ENCODE assay signal across 20 cellular contexts in the genomic region with DNA sequence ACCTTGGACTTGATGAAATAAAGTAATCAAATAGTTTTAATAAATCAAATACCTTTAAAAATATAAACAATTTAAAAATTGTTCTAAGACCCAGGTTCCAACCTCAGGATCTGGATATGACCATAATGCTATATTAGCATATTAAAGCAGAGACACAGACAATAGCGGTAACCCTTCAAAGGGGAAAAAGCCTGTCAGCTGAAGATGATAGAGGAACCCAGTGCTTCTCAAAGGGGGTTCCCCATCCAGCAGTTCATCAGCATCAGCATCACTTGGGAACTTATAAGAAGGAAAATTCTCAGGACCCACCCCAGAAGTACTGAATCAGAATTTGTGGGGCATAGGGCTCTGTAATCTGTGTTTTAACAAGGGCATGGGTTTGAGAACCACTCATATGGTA.
DNase-seq lines count a peak whose midpoint lies in the region; ATAC-seq and FAIRE-seq lines count a peak whose summit lies in the region.
"Had no signal": no experiment of that assay in that cellular context is flagged by ENCODE, and none has a peak within 500 bp of the region (broad histone marks: within the 10 kb centered on the region; RNA-seq: fewer than 3 reads in every experiment).

No MANE protein-coding gene starts in this region.

- no peaks in the 10 kb centered on the region for H3K36me3 Mint-ChIP-seq in activated T-cell treated with anti-CD3 and anti-CD28 coated beads, Interleukin-2, amount 50 U/mL, for 72 hours (ENCODE audit: insufficient read depth in 2 of 2)
- H3K36me3 Mint-ChIP-seq in activated T-cell treated with anti-CD3 and anti-CD28 coated beads, Interleukin-2, amount 50 U/mL, for 24 hours (ENCODE audit: low read depth): no peaks in the 10 kb centered on the region
- H3K36me3 Mint-ChIP-seq in CD4-positive, alpha-beta memory T cell: no peaks in the 10 kb centered on the region
- no peaks in the 10 kb centered on the region for H3K36me3 Mint-ChIP-seq in activated T-helper 17 cell treated with anti-CD3 and anti-CD28 coated beads, Interleukin-2, amount 50 U/mL, for 72 hours (ENCODE audit: low read depth)
- no peaks in the 10 kb centered on the region for H3K36me3 Mint-ChIP-seq in stimulated activated effector memory CD8-positive, alpha-beta T cell treated with anti-CD3 and anti-CD28 coated beads, Interleukin-12 subunit alpha, Interleukin-12 subunit beta, amount 100 ng/mL, for 72 hours
- H3K36me3 Mint-ChIP-seq: CD8-positive, alpha-beta T cell had no signal

- H3K4me3 ChIP-seq in CD4-positive, alpha-beta memory T cell (ENCODE audit: low read length in 2 of 2): no peak overlapping the region
- H3K4me3 ChIP-seq in small intestine (ENCODE audit: low read depth in 1 of 2, low read length in 2 of 2): no peak overlapping the region
- H3K4me3 ChIP-seq: GM23248 had no signal

- no peaks in the 10 kb centered on the region for H3K9me3 ChIP-seq in CD4-positive, alpha-beta memory T cell (ENCODE audit: control insufficient read depth in 1 of 2, low read length in 2 of 2)
- no peaks in the 10 kb centered on the region for H3K9me3 ChIP-seq in small intestine (ENCODE audit: control insufficient read depth, low read depth)
- H3K9me3 ChIP-seq: BE2C had no signal

- H3K27ac ChIP-seq in CD4-positive, alpha-beta memory T cell (ENCODE audit: low read depth, low read length): no peak overlapping the region
- H3K27ac ChIP-seq in small intestine (ENCODE audit: low read depth in 1 of 2, low read length in 1 of 2): no peak overlapping the region
- H3K27ac ChIP-seq: C4-2B, GM23248, HL-60 had no signal

- FAIRE-seq in small intestine (lab: Jason Lieb, UNC): no peak
- FAIRE-seq: A204.1, D721Med, GM19239, H54 had no signal

- intact Hi-C loops in CD4-positive, alpha-beta memory T cell (cut with micrococcal nuclease): no loop called here

- H3K4me3 Mint-ChIP-seq in activated T-cell treated with anti-CD3 and anti-CD28 coated beads, Interleukin-2, amount 50 U/mL, for 72 hours: peak overlapping the region in 1 of 2 donors; percentile 19
- H3K4me3 Mint-ChIP-seq in activated T-cell treated with anti-CD3 and anti-CD28 coated beads, Interleukin-2, amount 50 U/mL, for 24 hours: no peak overlapping the region
- H3K4me3 Mint-ChIP-seq in CD4-positive, alpha-beta memory T cell: no peak overlapping the region
- peak overlapping the region; percentile 62 for H3K4me3 Mint-ChIP-seq in activated T-helper 17 cell treated with anti-CD3 and anti-CD28 coated beads, Interleukin-2, amount 50 U/mL, for 72 hours
- H3K4me3 Mint-ChIP-seq in stimulated activated effector memory CD8-positive, alpha-beta T cell treated with anti-CD3 and anti-CD28 coated beads, Interleukin-12 subunit alpha, Interleukin-12 subunit beta, amount 100 ng/mL, for 72 hours: no peak overlapping the region
- H3K4me3 Mint-ChIP-seq: CD8-positive, alpha-beta T cell had no signal

- H3K4me1 Mint-ChIP-seq in activated T-cell treated with anti-CD3 and anti-CD28 coated beads, Interleukin-2, amount 50 U/mL, for 72 hours (ENCODE audit: low read depth): peaks cover 53% of the 10 kb centered on the region
- H3K4me1 Mint-ChIP-seq in activated T-cell treated with anti-CD3 and anti-CD28 coated beads, Interleukin-2, amount 50 U/mL, for 24 hours (ENCODE audit: low read depth): peaks cover 47% of the 10 kb centered on the region
- peaks cover 20 to 48% (median 35%) of the 10 kb centered on the region in 4 donors for H3K4me1 Mint-ChIP-seq in CD4-positive, alpha-beta memory T cell
- H3K4me1 Mint-ChIP-seq in activated T-helper 17 cell treated with anti-CD3 and anti-CD28 coated beads, Interleukin-2, amount 50 U/mL, for 72 hours: peaks cover 31% of the 10 kb centered on the region
- peaks cover 48% of the 10 kb centered on the region for H3K4me1 Mint-ChIP-seq in stimulated activated effector memory CD8-positive, alpha-beta T cell treated with anti-CD3 and anti-CD28 coated beads, Interleukin-12 subunit alpha, Interleukin-12 subunit beta, amount 100 ng/mL, for 72 hours

- POLR2A ChIA-PET in CD4-positive, alpha-beta memory T cell (lab: Charles Lee; ENCODE audit: partially characterized antibody): interaction anchor here (0.8 to 4.4 kb wide), 3 partner anchors 22 to 63 kb away, joined by 3 to 23 read pairs (median 3); no protein-coding TSS in a partner anchor

- no peaks in the 10 kb centered on the region for H3K27me3 Mint-ChIP-seq in activated T-cell treated with anti-CD3 and anti-CD28 coated beads, Interleukin-2, amount 50 U/mL, for 72 hours (ENCODE audit: low read depth)
- H3K27me3 Mint-ChIP-seq in activated T-cell treated with anti-CD3 and anti-CD28 coated beads, Interleukin-2, amount 50 U/mL, for 24 hours: no peaks in the 10 kb centered on the region
- no peaks in the 10 kb centered on the region for H3K27me3 Mint-ChIP-seq in CD4-positive, alpha-beta memory T cell
- H3K27me3 Mint-ChIP-seq in activated T-helper 17 cell treated with anti-CD3 and anti-CD28 coated beads, Interleukin-2, amount 50 U/mL, for 72 hours: no peaks in the 10 kb centered on the region

- peaks cover 36% of the 10 kb centered on the region for H3K4me1 ChIP-seq in CD4-positive, alpha-beta memory T cell (ENCODE audit: insufficient read depth, low read length)
- H3K4me1 ChIP-seq in small intestine (ENCODE audit: control insufficient read depth in 2 of 2, insufficient read depth in 1 of 2, low read depth in 1 of 2, low read length in 1 of 2): peaks cover 0 to 7% of the 10 kb centered on the region in 2 donors

- CTCF ChIA-PET in CD4-positive, alpha-beta memory T cell (lab: Charles Lee; ENCODE audit: partially characterized antibody): interaction anchor here (1.0 kb wide), 1 partner anchor 12 kb away, joined by 3 read pairs; no protein-coding TSS in a partner anchor

- no peak for DNase-seq in activated T-cell treated with anti-CD3 and anti-CD28 coated beads, Interleukin-2, amount 50 U/mL, for 72 hours
- DNase-seq in activated T-cell treated with anti-CD3 and anti-CD28 coated beads, Interleukin-2, amount 50 U/mL, for 24 hours: no peak
- peak in 1 of 5 donors; percentile 36 for DNase-seq in CD4-positive, alpha-beta memory T cell
- DNase-seq in stimulated activated effector memory CD8-positive, alpha-beta T cell treated with anti-CD3 and anti-CD28 coated beads, Interleukin-12 subunit alpha, Interleukin-12 subunit beta, amount 100 ng/mL, for 72 hours (ENCODE audit: low spot score in 2 of 2): no peak
- DNase-seq in small intestine (no peak), DMS53 treated with DMSO at 0.1 percent for 48 hours (lab: John Stamatoyannopoulos, UW; ENCODE audit: unreplicated experiment) (no peak)
- DNase-seq: BE2C; CD8-positive, alpha-beta T cell; COR-L47; DMS153; GF-D8; GM23248 had no signal

- H3K36me3 ChIP-seq in CD4-positive, alpha-beta memory T cell (ENCODE audit: insufficient read depth, low read length): no peaks in the 10 kb centered on the region
- no peaks in the 10 kb centered on the region for H3K36me3 ChIP-seq in small intestine (ENCODE audit: control insufficient read depth in 2 of 2, insufficient read depth in 2 of 2, low read length in 2 of 2)
- H3K36me3 ChIP-seq: BE2C had no signal

- peaks cover 2 to 3% of the 10 kb centered on the region in 2 donors for H3K9me3 Mint-ChIP-seq in activated T-cell treated with anti-CD3 and anti-CD28 coated beads, Interleukin-2, amount 50 U/mL, for 72 hours
- peaks cover 4% of the 10 kb centered on the region for H3K9me3 Mint-ChIP-seq in activated T-cell treated with anti-CD3 and anti-CD28 coated beads, Interleukin-2, amount 50 U/mL, for 24 hours
- peaks cover 0 to 2% (median 0%) of the 10 kb centered on the region in 8 donors for H3K9me3 Mint-ChIP-seq in CD4-positive, alpha-beta memory T cell
- no peaks in the 10 kb centered on the region for H3K9me3 Mint-ChIP-seq in activated T-helper 17 cell treated with anti-CD3 and anti-CD28 coated beads, Interleukin-2, amount 50 U/mL, for 72 hours
- no peaks in the 10 kb centered on the region for H3K9me3 Mint-ChIP-seq in stimulated activated effector memory CD8-positive, alpha-beta T cell treated with anti-CD3 and anti-CD28 coated beads, Interleukin-12 subunit alpha, Interleukin-12 subunit beta, amount 100 ng/mL, for 72 hours
- H3K9me3 Mint-ChIP-seq: CD8-positive, alpha-beta T cell had no signal

- peak overlapping the region; percentile 49 for H3K27ac Mint-ChIP-seq in activated T-cell treated with anti-CD3 and anti-CD28 coated beads, Interleukin-2, amount 50 U/mL, for 72 hours
- no peak overlapping the region for H3K27ac Mint-ChIP-seq in activated T-cell treated with anti-CD3 and anti-CD28 coated beads, Interleukin-2, amount 50 U/mL, for 24 hours
- peak overlapping the region in 4 of 7 donors; percentile 7 to 76 (median 35) for H3K27ac Mint-ChIP-seq in CD4-positive, alpha-beta memory T cell
- peak overlapping the region; percentile 78 for H3K27ac Mint-ChIP-seq in activated T-helper 17 cell treated with anti-CD3 and anti-CD28 coated beads, Interleukin-2, amount 50 U/mL, for 72 hours
- peak overlapping the region; percentile 41 for H3K27ac Mint-ChIP-seq in stimulated activated effector memory CD8-positive, alpha-beta T cell treated with anti-CD3 and anti-CD28 coated beads, Interleukin-12 subunit alpha, Interleukin-12 subunit beta, amount 100 ng/mL, for 72 hours
- H3K27ac Mint-ChIP-seq: CD8-positive, alpha-beta T cell had no signal

- H3K27me3 ChIP-seq in CD4-positive, alpha-beta memory T cell (ENCODE audit: insufficient read depth, low read length): no peaks in the 10 kb centered on the region
- no peaks in the 10 kb centered on the region for H3K27me3 ChIP-seq in small intestine (ENCODE audit: control insufficient read depth in 2 of 2, insufficient read depth in 2 of 2, low read length in 2 of 2)
- H3K27me3 ChIP-seq: BE2C had no signal

- no peak for ATAC-seq in activated T-cell treated with anti-CD3 and anti-CD28 coated beads, Interleukin-2, amount 50 U/mL, for 72 hours (replicated peaks in 1 of 2)
- peak; percentile 46 for ATAC-seq in activated T-helper 17 cell treated with anti-CD3 and anti-CD28 coated beads, Interleukin-2, amount 50 U/mL, for 72 hours (replicated peaks)
- ATAC-seq in stimulated activated effector memory CD8-positive, alpha-beta T cell treated with anti-CD3 and anti-CD28 coated beads, Interleukin-12 subunit alpha, Interleukin-12 subunit beta, amount 100 ng/mL, for 72 hours: no peak
- ATAC-seq: CD8-positive, alpha-beta T cell; HCT116 had no signal

- 95 to 100% (median 96%) methylated on average over 1 of the region's 1 CpG for WGBS in small intestine, 3 donors
